In genomic region chr5:36778336-36778735, GRCh38 we compare ENCODE assay signal across 26 cellular contexts.
"Had no signal": no experiment of that assay in that cellular context is flagged by ENCODE, and none has a peak within 500 bp of the region (broad histone marks: within the 10 kb centered on the region; RNA-seq: fewer than 3 reads in every experiment).

No MANE protein-coding gene starts in this region.

- H3K9me3 Mint-ChIP-seq: activated CD4-positive, alpha-beta T cell treated with anti-CD3 and anti-CD28 coated beads, Interleukin-2, amount 10 ng/mL, durations not matched to agents 7 days and 5 days had no signal

- H3K27ac Mint-ChIP-seq: activated B cell treated with CpG ODN at 0.5 μM for 24 hours; activated CD4-positive, alpha-beta memory T cell treated with anti-CD3 and anti-CD28 coated beads for 36 hours; activated CD4-positive, alpha-beta T cell treated with anti-CD3 and anti-CD28 coated beads, Interleukin-2, amount 10 ng/mL, durations not matched to agents 7 days and 5 days; activated naive CD4-positive, alpha-beta T cell treated with anti-CD3 and anti-CD28 coated beads for 36 hours; activated naive CD8-positive, alpha-beta T cell; activated T-helper 17 cell treated with anti-CD3 and anti-CD28 coated beads, Interleukin-2, amount 50 U/mL, for 72 hours; T-helper 17 cell had no signal

- H3K27me3 Mint-ChIP-seq: activated naive CD8-positive, alpha-beta T cell had no signal

- H3K4me1 Mint-ChIP-seq: activated B cell treated with CpG ODN at 0.5 μM for 24 hours; activated CD4-positive, alpha-beta T cell treated with anti-CD3 and anti-CD28 coated beads, Interleukin-2, amount 10 ng/mL, durations not matched to agents 7 days and 5 days; activated T-helper 17 cell treated with anti-CD3 and anti-CD28 coated beads, Interleukin-2, amount 50 U/mL, for 72 hours; T-helper 17 cell had no signal

- H3K4me3 Mint-ChIP-seq: activated B cell treated with CpG ODN at 0.5 μM for 24 hours; activated CD4-positive, alpha-beta memory T cell treated with anti-CD3 and anti-CD28 coated beads for 36 hours; activated CD4-positive, alpha-beta T cell treated with anti-CD3 and anti-CD28 coated beads, Interleukin-2, amount 10 ng/mL, durations not matched to agents 7 days and 5 days; activated naive CD4-positive, alpha-beta T cell treated with anti-CD3 and anti-CD28 coated beads for 36 hours; activated naive CD8-positive, alpha-beta T cell; activated T-helper 17 cell treated with anti-CD3 and anti-CD28 coated beads, Interleukin-2, amount 50 U/mL, for 72 hours; T-helper 17 cell had no signal

- H3K36me3 Mint-ChIP-seq: activated CD4-positive, alpha-beta memory T cell treated with anti-CD3 and anti-CD28 coated beads for 36 hours; activated naive CD8-positive, alpha-beta T cell had no signal

- ATAC-seq: activated T-helper 17 cell treated with anti-CD3 and anti-CD28 coated beads, Interleukin-2, amount 50 U/mL, for 72 hours; Panc1; T-helper 17 cell had no signal

- DNase-seq: activated B cell treated with CpG ODN at 0.5 μM for 24 hours; activated CD4-positive, alpha-beta memory T cell treated with anti-CD3 and anti-CD28 coated beads for 36 hours; activated CD4-positive, alpha-beta T cell treated with anti-CD3 and anti-CD28 coated beads for 1 hour; activated CD4-positive, alpha-beta T cell treated with anti-CD3 and anti-CD28 coated beads, Interleukin-2, amount 10 ng/mL, durations not matched to agents 7 days and 5 days; activated CD8-positive, alpha-beta memory T cell treated with anti-CD3 and anti-CD28 coated beads for 24 hours; activated gamma-delta T cell; activated naive CD4-positive, alpha-beta T cell treated with anti-CD3 and anti-CD28 coated beads for 36 hours; activated T-cell treated with anti-CD3 and anti-CD28 coated beads, Interleukin-2, amount 50 U/mL, for 48 hours; anterior cingulate cortex; cerebellar nuclear complex; MV-4-11; NCI-H1105; NCI-H1436; NCI-H1694 treated with DMSO at 0.1 percent for 48 hours; NCI-H2029 treated with DMSO at 0.1 percent for 48 hours; NCI-H345; NCI-H510A; NCI-H526 treated with DMSO at 0.1 percent for 48 hours; NCI-H82; OCI-M1; Right ventricle myocardium superior; T-helper 17 cell; T-helper 9 cell had no signal
